2 cellular contexts compared by ENCODE assay signal in the genomic region with DNA sequence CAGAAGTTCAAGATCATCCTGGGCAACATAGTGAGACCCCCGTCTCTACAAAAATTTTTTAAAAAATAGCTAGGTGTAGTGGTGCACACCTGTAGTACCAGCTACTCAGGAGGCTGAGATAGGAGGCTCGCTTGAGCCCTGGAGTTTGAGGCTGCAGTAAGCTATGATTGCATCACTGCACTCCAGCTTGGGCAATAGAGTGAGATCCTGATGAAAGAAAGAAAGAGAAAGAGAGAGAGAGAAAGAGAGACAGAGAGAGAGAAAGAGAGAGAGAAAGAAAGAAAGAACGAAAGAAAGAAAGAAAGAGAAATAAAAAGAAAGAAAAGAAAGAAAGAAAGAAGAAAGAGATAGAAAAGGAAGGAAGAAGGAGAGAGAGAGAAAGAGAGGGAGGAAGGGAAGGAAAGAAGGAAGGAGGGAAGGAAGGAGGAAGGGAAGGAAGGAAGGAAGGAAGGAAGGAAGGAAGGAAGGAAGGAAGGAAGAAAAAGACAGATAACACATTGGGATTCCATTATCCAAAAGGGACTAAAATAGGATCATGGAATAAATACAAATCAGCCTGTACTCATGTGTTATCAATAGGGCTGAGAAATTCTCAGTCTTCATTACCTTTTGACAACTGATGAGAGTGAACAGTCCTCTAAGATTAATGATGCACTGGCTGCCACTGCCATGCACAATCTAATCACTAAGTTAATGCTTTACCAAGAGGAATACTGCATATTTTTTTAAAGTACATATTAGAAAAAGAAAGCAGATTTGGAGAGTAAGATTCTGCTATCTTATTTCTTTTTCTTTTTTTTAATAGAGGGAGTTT.
TF ChIP-seq lines count a peak whose summit lies in the region.

No MANE protein-coding gene starts in this region.

TF ChIP-seq in HepG2, 621 proteins besides CTCF, POLR2A, EP300 and RAD21:
- TF ChIP-seq ZNF782 (CRISPR knock-in tag; IDR thresholded peaks at IDR 0.05; ENCODE audit: borderline replicate concordance), result no peak
- no peak for TF ChIP-seq ZEB1 (IDR thresholded peaks at IDR 0.05; ENCODE audit: insufficient replicate concordance, low read depth)
- peak; percentile 33 for TF ChIP-seq CEBPB (IDR thresholded peaks at IDR 0.05; ENCODE audit: borderline replicate concordance, low read depth, low read length)
- TF ChIP-seq FOXK2 (IDR thresholded peaks at IDR 0.05), result no peak
- 0 out of 2 replicates have a peak, but pooled peaks have one; percentile 7 for TF ChIP-seq ATF7 (IDR thresholded peaks at IDR 0.05)
- no peak for TF ChIP-seq ATF7 (CRISPR knock-in tag; IDR thresholded peaks at IDR 0.05)
- no peak for TF ChIP-seq TBX2 (CRISPR knock-in tag; IDR thresholded peaks at IDR 0.05; ENCODE audit: borderline replicate concordance)
- TF ChIP-seq, protein P1, sequence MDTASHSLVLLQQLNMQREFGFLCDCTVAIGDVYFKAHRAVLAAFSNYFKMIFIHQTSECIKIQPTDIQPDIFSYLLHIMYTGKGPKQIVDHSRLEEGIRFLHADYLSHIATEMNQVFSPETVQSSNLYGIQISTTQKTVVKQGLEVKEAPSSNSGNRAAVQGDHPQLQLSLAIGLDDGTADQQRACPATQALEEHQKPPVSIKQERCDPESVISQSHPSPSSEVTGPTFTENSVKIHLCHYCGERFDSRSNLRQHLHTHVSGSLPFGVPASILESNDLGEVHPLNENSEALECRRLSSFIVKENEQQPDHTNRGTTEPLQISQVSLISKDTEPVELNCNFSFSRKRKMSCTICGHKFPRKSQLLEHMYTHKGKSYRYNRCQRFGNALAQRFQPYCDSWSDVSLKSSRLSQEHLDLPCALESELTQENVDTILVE (CRISPR knock-in tag; IDR thresholded peaks at IDR 0.05), result no peak

TF ChIP-seq in K562, 482 proteins besides CTCF, POLR2A, EP300 and RAD21 (continues in another document):
- TF ChIP-seq, protein P2, sequence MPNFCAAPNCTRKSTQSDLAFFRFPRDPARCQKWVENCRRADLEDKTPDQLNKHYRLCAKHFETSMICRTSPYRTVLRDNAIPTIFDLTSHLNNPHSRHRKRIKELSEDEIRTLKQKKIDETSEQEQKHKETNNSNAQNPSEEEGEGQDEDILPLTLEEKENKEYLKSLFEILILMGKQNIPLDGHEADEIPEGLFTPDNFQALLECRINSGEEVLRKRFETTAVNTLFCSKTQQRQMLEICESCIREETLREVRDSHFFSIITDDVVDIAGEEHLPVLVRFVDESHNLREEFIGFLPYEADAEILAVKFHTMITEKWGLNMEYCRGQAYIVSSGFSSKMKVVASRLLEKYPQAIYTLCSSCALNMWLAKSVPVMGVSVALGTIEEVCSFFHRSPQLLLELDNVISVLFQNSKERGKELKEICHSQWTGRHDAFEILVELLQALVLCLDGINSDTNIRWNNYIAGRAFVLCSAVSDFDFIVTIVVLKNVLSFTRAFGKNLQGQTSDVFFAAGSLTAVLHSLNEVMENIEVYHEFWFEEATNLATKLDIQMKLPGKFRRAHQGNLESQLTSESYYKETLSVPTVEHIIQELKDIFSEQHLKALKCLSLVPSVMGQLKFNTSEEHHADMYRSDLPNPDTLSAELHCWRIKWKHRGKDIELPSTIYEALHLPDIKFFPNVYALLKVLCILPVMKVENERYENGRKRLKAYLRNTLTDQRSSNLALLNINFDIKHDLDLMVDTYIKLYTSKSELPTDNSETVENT (CRISPR knock-in tag; IDR thresholded peaks at IDR 0.05), result no peak
- TF ChIP-seq, protein P3, sequence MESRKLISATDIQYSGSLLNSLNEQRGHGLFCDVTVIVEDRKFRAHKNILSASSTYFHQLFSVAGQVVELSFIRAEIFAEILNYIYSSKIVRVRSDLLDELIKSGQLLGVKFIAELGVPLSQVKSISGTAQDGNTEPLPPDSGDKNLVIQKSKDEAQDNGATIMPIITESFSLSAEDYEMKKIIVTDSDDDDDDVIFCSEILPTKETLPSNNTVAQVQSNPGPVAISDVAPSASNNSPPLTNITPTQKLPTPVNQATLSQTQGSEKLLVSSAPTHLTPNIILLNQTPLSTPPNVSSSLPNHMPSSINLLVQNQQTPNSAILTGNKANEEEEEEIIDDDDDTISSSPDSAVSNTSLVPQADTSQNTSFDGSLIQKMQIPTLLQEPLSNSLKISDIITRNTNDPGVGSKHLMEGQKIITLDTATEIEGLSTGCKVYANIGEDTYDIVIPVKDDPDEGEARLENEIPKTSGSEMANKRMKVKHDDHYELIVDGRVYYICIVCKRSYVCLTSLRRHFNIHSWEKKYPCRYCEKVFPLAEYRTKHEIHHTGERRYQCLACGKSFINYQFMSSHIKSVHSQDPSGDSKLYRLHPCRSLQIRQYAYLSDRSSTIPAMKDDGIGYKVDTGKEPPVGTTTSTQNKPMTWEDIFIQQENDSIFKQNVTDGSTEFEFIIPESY (CRISPR knock-in tag; IDR thresholded peaks at IDR 0.05), result no peak
- TF ChIP-seq HEY1 (CRISPR knock-in tag; IDR thresholded peaks at IDR 0.05; ENCODE audit: borderline replicate concordance) (no peak), TBL1XR1 (IDR thresholded peaks at IDR 0.05; ENCODE audit: low read length in 2 of 2) (no peak), KDM2B (CRISPR knock-in tag; IDR thresholded peaks at IDR 0.05) (no peak), CCNT2 (IDR thresholded peaks at IDR 0.05; ENCODE audit: borderline replicate concordance, extremely low read depth, insufficient read length, low read depth, low read length) (no peak), HLTF (IDR thresholded peaks at IDR 0.05) (peak; percentile 32; the same call in 1 of the 2 replicates), TEAD2 (tag; IDR thresholded peaks at IDR 0.05) (no peak), ZNF699 (CRISPR knock-in tag; IDR thresholded peaks at IDR 0.05; ENCODE audit: insufficient replicate concordance) (no peak), PHF20 (IDR thresholded peaks at IDR 0.05; ENCODE audit: partially characterized antibody) (no peak), LARP7 (IDR thresholded peaks at IDR 0.05) (0 out of 2 replicates have a peak, but pooled peaks have one; percentile 42), NFE2 (IDR thresholded peaks at IDR 0.05; ENCODE audit: low read depth) (no peak), OTX1 (CRISPR knock-in tag; IDR thresholded peaks at IDR 0.05) (0 out of 2 replicates have a peak, but pooled peaks have one; percentile 49), ZNF41 (CRISPR knock-in tag; conservative IDR thresholded peaks at IDR 0.05) (no peak), STAT5B (CRISPR knock-in tag; IDR thresholded peaks at IDR 0.05) (no peak), KDM1A (IDR thresholded peaks at IDR 0.05) (no peak), ZNF764 (CRISPR knock-in tag; IDR thresholded peaks at IDR 0.05; ENCODE audit: low read depth) (no peak), ARHGAP35 (IDR thresholded peaks at IDR 0.05; ENCODE audit: partially characterized antibody) (peak; percentile 33), SMAD2 (IDR thresholded peaks at IDR 0.05; ENCODE audit: low read depth, low read length) (no peak), FOXK1 (CRISPR knock-in tag; IDR thresholded peaks at IDR 0.05; ENCODE audit: borderline replicate concordance) (no peak), FOXJ2 (tag; IDR thresholded peaks at IDR 0.05) (no peak), ARID1B (IDR thresholded peaks at IDR 0.05) (no peak), MCM3 (IDR thresholded peaks at IDR 0.05) (no peak), CSDE1 (IDR thresholded peaks at IDR 0.05) (0 out of 4 replicates have a peak, but pooled peaks of 1 of the 2 experiments have one; percentile 28), KAT8 (IDR thresholded peaks at IDR 0.05; ENCODE audit: low read depth) (no peak), CEBPB (tag; IDR thresholded peaks at IDR 0.05) (peak; percentile 75), NFXL1 (CRISPR knock-in tag; IDR thresholded peaks at IDR 0.05) (no peak), MYBL2 (IDR thresholded peaks at IDR 0.05; ENCODE audit: low read depth) (no peak), MYBL2 (CRISPR knock-in tag; IDR thresholded peaks at IDR 0.05; ENCODE audit: borderline replicate concordance) (no peak), NR2F6 (CRISPR knock-in tag; IDR thresholded peaks at IDR 0.05) (no peak)
- TF ChIP-seq, protein P4, sequence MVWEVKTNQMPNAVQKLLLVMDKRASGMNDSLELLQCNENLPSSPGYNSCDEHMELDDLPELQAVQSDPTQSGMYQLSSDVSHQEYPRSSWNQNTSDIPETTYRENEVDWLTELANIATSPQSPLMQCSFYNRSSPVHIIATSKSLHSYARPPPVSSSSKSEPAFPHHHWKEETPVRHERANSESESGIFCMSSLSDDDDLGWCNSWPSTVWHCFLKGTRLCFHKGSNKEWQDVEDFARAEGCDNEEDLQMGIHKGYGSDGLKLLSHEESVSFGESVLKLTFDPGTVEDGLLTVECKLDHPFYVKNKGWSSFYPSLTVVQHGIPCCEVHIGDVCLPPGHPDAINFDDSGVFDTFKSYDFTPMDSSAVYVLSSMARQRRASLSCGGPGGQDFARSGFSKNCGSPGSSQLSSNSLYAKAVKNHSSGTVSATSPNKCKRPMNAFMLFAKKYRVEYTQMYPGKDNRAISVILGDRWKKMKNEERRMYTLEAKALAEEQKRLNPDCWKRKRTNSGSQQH (CRISPR knock-in tag; IDR thresholded peaks at IDR 0.05), result no peak
- TF ChIP-seq, protein P5, sequence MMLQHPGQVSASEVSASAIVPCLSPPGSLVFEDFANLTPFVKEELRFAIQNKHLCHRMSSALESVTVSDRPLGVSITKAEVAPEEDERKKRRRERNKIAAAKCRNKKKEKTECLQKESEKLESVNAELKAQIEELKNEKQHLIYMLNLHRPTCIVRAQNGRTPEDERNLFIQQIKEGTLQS (IDR thresholded peaks at IDR 0.05), result peak; percentile 74
- TF ChIP-seq, protein P5 (CRISPR knock-in tag; conservative IDR thresholded peaks at IDR 0.05), result no peak
- TF ChIP-seq, protein P6, sequence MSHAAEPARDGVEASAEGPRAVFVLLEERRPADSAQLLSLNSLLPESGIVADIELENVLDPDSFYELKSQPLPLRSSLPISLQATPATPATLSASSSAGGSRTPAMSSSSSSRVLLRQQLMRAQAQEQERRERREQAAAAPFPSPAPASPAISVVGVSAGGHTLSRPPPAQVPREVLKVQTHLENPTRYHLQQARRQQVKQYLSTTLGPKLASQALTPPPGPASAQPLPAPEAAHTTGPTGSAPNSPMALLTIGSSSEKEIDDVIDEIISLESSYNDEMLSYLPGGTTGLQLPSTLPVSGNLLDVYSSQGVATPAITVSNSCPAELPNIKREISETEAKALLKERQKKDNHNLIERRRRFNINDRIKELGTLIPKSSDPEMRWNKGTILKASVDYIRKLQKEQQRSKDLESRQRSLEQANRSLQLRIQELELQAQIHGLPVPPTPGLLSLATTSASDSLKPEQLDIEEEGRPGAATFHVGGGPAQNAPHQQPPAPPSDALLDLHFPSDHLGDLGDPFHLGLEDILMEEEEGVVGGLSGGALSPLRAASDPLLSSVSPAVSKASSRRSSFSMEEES (CRISPR knock-in tag; IDR thresholded peaks at IDR 0.05), result no peak
- TF ChIP-seq, protein P7, sequence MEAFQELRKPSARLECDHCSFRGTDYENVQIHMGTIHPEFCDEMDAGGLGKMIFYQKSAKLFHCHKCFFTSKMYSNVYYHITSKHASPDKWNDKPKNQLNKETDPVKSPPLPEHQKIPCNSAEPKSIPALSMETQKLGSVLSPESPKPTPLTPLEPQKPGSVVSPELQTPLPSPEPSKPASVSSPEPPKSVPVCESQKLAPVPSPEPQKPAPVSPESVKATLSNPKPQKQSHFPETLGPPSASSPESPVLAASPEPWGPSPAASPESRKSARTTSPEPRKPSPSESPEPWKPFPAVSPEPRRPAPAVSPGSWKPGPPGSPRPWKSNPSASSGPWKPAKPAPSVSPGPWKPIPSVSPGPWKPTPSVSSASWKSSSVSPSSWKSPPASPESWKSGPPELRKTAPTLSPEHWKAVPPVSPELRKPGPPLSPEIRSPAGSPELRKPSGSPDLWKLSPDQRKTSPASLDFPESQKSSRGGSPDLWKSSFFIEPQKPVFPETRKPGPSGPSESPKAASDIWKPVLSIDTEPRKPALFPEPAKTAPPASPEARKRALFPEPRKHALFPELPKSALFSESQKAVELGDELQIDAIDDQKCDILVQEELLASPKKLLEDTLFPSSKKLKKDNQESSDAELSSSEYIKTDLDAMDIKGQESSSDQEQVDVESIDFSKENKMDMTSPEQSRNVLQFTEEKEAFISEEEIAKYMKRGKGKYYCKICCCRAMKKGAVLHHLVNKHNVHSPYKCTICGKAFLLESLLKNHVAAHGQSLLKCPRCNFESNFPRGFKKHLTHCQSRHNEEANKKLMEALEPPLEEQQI (IDR thresholded peaks at IDR 0.05), result no peak
- TF ChIP-seq, protein P8, sequence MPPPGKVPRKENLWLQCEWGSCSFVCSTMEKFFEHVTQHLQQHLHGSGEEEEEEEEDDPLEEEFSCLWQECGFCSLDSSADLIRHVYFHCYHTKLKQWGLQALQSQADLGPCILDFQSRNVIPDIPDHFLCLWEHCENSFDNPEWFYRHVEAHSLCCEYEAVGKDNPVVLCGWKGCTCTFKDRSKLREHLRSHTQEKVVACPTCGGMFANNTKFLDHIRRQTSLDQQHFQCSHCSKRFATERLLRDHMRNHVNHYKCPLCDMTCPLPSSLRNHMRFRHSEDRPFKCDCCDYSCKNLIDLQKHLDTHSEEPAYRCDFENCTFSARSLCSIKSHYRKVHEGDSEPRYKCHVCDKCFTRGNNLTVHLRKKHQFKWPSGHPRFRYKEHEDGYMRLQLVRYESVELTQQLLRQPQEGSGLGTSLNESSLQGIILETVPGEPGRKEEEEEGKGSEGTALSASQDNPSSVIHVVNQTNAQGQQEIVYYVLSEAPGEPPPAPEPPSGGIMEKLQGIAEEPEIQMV (tag; conservative IDR thresholded peaks at IDR 0.05; ENCODE audit: low read depth), result no peak
- TF ChIP-seq, protein P9, sequence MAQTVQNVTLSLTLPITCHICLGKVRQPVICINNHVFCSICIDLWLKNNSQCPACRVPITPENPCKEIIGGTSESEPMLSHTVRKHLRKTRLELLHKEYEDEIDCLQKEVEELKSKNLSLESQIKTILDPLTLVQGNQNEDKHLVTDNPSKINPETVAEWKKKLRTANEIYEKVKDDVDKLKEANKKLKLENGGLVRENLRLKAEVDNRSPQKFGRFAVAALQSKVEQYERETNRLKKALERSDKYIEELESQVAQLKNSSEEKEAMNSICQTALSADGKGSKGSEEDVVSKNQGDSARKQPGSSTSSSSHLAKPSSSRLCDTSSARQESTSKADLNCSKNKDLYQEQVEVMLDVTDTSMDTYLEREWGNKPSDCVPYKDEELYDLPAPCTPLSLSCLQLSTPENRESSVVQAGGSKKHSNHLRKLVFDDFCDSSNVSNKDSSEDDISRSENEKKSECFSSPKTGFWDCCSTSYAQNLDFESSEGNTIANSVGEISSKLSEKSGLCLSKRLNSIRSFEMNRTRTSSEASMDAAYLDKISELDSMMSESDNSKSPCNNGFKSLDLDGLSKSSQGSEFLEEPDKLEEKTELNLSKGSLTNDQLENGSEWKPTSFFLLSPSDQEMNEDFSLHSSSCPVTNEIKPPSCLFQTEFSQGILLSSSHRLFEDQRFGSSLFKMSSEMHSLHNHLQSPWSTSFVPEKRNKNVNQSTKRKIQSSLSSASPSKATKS (CRISPR knock-in tag; IDR thresholded peaks at IDR 0.05), result no peak
- TF ChIP-seq, protein P10, sequence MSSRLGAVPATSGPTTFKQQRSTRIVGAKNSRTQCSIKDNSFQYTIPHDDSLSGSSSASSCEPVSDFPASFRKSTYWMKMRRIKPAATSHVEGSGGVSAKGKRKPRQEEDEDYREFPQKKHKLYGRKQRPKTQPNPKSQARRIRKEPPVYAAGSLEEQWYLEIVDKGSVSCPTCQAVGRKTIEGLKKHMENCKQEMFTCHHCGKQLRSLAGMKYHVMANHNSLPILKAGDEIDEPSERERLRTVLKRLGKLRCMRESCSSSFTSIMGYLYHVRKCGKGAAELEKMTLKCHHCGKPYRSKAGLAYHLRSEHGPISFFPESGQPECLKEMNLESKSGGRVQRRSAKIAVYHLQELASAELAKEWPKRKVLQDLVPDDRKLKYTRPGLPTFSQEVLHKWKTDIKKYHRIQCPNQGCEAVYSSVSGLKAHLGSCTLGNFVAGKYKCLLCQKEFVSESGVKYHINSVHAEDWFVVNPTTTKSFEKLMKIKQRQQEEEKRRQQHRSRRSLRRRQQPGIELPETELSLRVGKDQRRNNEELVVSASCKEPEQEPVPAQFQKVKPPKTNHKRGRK (tag; IDR thresholded peaks at IDR 0.05), result peak; percentile 98
